7 cellular contexts compared by ENCODE assay signal in the genomic region with DNA sequence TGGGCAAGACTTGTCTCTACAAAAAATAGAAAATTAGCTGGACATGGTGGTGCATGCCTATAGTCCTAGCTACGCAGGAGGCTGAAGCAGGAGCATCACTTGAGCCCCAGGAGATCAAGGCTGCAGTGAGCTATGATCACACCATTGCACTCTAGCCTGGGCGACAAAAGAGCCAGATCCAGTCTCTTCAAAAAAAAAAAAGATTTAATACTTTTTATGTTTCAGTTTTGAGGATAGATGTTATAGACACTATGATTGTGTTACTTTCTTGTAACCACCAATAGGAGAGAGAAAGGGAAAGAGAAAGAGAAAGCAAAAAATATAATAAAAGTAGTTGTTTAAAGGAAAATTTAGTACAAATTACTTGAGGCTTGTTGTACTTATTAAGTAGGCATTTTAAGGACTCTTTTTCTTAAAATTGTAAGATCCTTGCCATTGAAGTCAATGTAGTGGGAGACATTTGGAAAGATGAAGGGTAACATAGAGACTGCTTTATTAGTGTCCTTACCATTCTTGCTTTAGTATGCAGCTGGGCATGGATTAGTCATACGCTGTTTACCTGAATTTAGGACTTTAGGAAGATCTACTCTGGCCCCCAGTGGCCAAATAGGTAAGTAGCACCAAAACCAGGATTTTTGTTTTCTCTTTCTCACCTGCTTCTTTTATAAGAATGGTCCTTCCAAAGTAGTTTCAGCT. TPM values are rescaled to one million over a fixed set of nuclear protein-coding genes. Genes with fewer than 3 reads are reported as not detected.
DNase-seq lines count a peak whose midpoint lies in the region; ATAC-seq and TF ChIP-seq lines count a peak whose summit lies in the region.

No MANE protein-coding gene starts in this region.

- TF ChIP-seq CTCF in foreskin fibroblast (IDR thresholded peaks at IDR 0.05; ENCODE audit: low read depth, low read length) (peak; percentile 68), prostate gland (IDR thresholded peaks at IDR 0.05) (peak in 3 of 4 experiments; percentile 71 to 82 (median 76))

- no peaks in the 10 kb centered on the region for H3K4me1 ChIP-seq in prostate gland (replicated peaks)

- peak overlapping the region; percentile 35 for H3K27ac Mint-ChIP-seq in activated CD4-positive, alpha-beta memory T cell treated with anti-CD3 and anti-CD28 coated beads, Interleukin-2, amount 10 ng/mL, durations not matched to agents 7 days and 5 days

- H3K27ac ChIP-seq in prostate gland: peak overlapping the region in 1 of 2 donors; percentile 29

- peaks cover 8% of the 10 kb centered on the region for H3K4me1 Mint-ChIP-seq in activated CD4-positive, alpha-beta memory T cell treated with anti-CD3 and anti-CD28 coated beads, Interleukin-2, amount 10 ng/mL, durations not matched to agents 7 days and 5 days

- H3K4me3 ChIP-seq in foreskin fibroblast (ENCODE audit: low read depth in 1 of 2, low read length in 2 of 2) (no peak overlapping the region), prostate gland (no peak overlapping the region)

- 60% methylated on average over 3 of the region's 3 CpGs for WGBS in prostate gland

- no peak for TF ChIP-seq POLR2A in prostate gland (IDR thresholded peaks at IDR 0.05)

- peak overlapping the region; percentile 63 for H3K4me3 Mint-ChIP-seq in activated CD4-positive, alpha-beta memory T cell treated with anti-CD3 and anti-CD28 coated beads, Interleukin-2, amount 10 ng/mL, durations not matched to agents 7 days and 5 days

- DNase-seq in ELF-1 (ENCODE audit: low read depth, low spot score) (peak; percentile 73), NCI-H345 treated with DMSO at 0.1 percent for 48 hours (lab: John Stamatoyannopoulos, UW; ENCODE audit: unreplicated experiment) (peak; percentile 42), foreskin fibroblast (peak; percentile 46 to 75), prostate gland (ENCODE audit: low spot score) (peak; percentile 64)
- DNase-seq in activated CD4-positive, alpha-beta memory T cell treated with anti-CD3 and anti-CD28 coated beads, Interleukin-2, amount 10 ng/mL, durations not matched to agents 7 days and 5 days: peak; percentile 26

- H3K27me3 Mint-ChIP-seq in activated CD4-positive, alpha-beta memory T cell treated with anti-CD3 and anti-CD28 coated beads, Interleukin-2, amount 10 ng/mL, durations not matched to agents 7 days and 5 days: no peaks in the 10 kb centered on the region

- CTCF ChIA-PET in activated CD4-positive, alpha-beta memory T cell treated with anti-CD3 and anti-CD28 coated beads, Interleukin-2, amount 10 ng/mL, durations not matched to agents 7 days and 5 days (lab: Charles Lee): interaction anchor here (0.6 to 3.6 kb wide), 9 partner anchors 17 to 537 kb away, joined by 3 to 32 read pairs (median 4); partner anchors contain the start of gene GRAMD1C

- no peaks in the 10 kb centered on the region for H3K27me3 ChIP-seq in prostate gland (replicated peaks; ENCODE audit: insufficient read depth)

- peak; percentile 93 for ATAC-seq in GM19452 (IDR thresholded peaks at IDR 0.05; ENCODE audit: unreplicated experiment)
- peak; percentile 93 for ATAC-seq in HG03439 (IDR thresholded peaks at IDR 0.05; ENCODE audit: unreplicated experiment)

- no peaks in the 10 kb centered on the region for H3K9me3 Mint-ChIP-seq in activated CD4-positive, alpha-beta memory T cell treated with anti-CD3 and anti-CD28 coated beads, Interleukin-2, amount 10 ng/mL, durations not matched to agents 7 days and 5 days

- H3K36me3 ChIP-seq in prostate gland: no peaks in the 10 kb centered on the region

- POLR2A ChIA-PET in activated CD4-positive, alpha-beta memory T cell treated with anti-CD3 and anti-CD28 coated beads, Interleukin-2, amount 10 ng/mL, durations not matched to agents 7 days and 5 days (lab: Charles Lee): interaction anchor here (1.8 kb wide), 1 partner anchor 167 kb away, joined by 4 read pairs; the partner anchor contains the start of gene NAA50

- H3K9me3 ChIP-seq in prostate gland: no peaks in the 10 kb centered on the region

- intact Hi-C loops in prostate gland (cut with DNase I): loop anchor here (5.0 kb wide), 1 partner anchor 75 kb away; the partner anchor contains the start of gene GRAMD1C

- no peaks in the 10 kb centered on the region for H3K36me3 Mint-ChIP-seq in activated CD4-positive, alpha-beta memory T cell treated with anti-CD3 and anti-CD28 coated beads, Interleukin-2, amount 10 ng/mL, durations not matched to agents 7 days and 5 days (ENCODE audit: low read depth)

RNA-seq across cellular contexts. Expression of gene ZDHHC23, which starts 35.1 kb away (rescaled TPM):
- total RNA-seq in activated CD4-positive, alpha-beta memory T cell treated with anti-CD3 and anti-CD28 coated beads, Interleukin-2, amount 10 ng/mL, durations not matched to agents 7 days and 5 days: 1 to 10 TPM; 3.1 to 3.9 TPM
- total RNA-seq in prostate gland: 10 to 100 TPM in 1 of 2 donors, 1 to 10 TPM in 1; 4.2 to 10.1 TPM
